8 cellular contexts compared by ENCODE assay signal in genomic region chr3:12948891-12949711, GRCh38.
DNase-seq lines count a peak whose midpoint lies in the region; ATAC-seq lines count a peak whose summit lies in the region.

No MANE protein-coding gene starts in this region.

- DNase-seq in Daoy (ENCODE audit: low read depth) = peak; percentile 45
- peak; percentile 15 for DNase-seq in NCI-H226
- peak; percentile 83 for DNase-seq in astrocyte of the hippocampus (ENCODE audit: low read depth, low spot score)
- peak; percentile 70 for DNase-seq in pons (ENCODE audit: low spot score)
- DNase-seq in NCI-H748 (lab: John Stamatoyannopoulos, UW; ENCODE audit: unreplicated experiment) = no peak
- no peak for DNase-seq in kidney glomerular epithelial cell (lab: John Stamatoyannopoulos, UW)
- no peak for DNase-seq in NCI-H510A (lab: John Stamatoyannopoulos, UW)

- ATAC-seq in GM21390 (IDR thresholded peaks at IDR 0.05; ENCODE audit: unreplicated experiment) = peak; percentile 72

Comparison
In these comparisons a context has a peak if more than half of its experiments do, and no peak if none do; other contexts are left out.
1. DNase-seq: peak in Daoy (single experiment), NCI-H226 (single experiment), astrocyte of the hippocampus (single experiment) and pons (single experiment); none in NCI-H748 (single experiment), kidney glomerular epithelial cell (single experiment) and NCI-H510A (single experiment).